Comparison of ENCODE assay signal across 1 cellular context in the genomic region with DNA sequence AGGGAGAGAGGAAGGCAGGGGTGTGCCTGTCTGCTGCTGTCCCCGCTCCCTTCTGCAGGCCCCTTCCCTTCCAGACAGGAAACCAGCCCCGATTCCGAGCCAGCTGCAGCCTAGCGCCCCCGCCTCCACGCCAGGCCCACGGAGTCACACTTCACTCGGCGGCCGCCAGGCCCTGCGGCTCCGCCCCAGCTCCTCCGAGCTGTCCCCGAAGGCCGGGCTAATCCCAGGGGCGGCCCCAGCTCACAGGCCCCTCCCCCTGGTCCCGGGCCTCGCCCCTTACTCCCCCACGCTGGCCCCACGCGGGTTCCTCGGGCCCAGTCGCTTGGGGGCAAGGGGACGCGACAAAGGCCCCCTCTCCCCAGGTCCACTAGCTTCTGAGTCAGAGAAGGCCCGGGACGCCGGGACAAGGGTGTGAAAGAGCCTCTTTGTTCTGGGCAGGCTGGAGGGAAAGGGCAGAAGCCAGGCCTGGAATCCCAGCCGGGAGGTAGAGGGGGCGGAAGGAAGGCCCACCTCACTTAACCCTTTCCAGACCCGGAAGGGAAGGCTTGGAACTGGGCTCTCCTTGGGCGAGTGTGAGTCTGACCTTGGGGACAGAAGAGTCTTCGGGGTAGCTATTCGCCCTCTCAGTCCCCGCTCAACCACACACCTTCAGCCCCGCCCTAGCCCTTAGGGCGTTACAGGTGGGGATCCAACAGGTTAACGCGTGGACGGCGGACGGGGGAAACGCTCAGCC.
A peak's percentile ranks its signal among the peaks of the same experiment; 100 is the strongest.
TF ChIP-seq lines count a peak whose summit lies in the region.

No MANE protein-coding gene starts in this region.

TF ChIP-seq in K562, 482 proteins besides CTCF, POLR2A, EP300 and RAD21 (continued from another document and continues in another):
- TF ChIP-seq EHMT2 (IDR thresholded peaks at IDR 0.05) = no peak
- TF ChIP-seq MTA1 (IDR thresholded peaks at IDR 0.05; ENCODE audit: borderline replicate concordance) = no peak
- TF ChIP-seq SMARCA4 (IDR thresholded peaks at IDR 0.05) = no peak; the same call in 1 of the 2 replicates
- TF ChIP-seq HOXB6 (CRISPR knock-in tag; IDR thresholded peaks at IDR 0.05; ENCODE audit: borderline replicate concordance) = no peak
- no peak for TF ChIP-seq RUNX1 (IDR thresholded peaks at IDR 0.05; ENCODE audit: low read depth)
- TF ChIP-seq CREB5 (CRISPR knock-in tag; IDR thresholded peaks at IDR 0.05) = no peak
- no peak for TF ChIP-seq KAT8 (IDR thresholded peaks at IDR 0.05; ENCODE audit: low read depth)
- TF ChIP-seq ZNF445 (CRISPR knock-in tag; IDR thresholded peaks at IDR 0.05; ENCODE audit: low read depth) = no peak
- TF ChIP-seq KLF1 (tag; IDR thresholded peaks at IDR 0.05) = no peak
- TF ChIP-seq, protein P1, sequence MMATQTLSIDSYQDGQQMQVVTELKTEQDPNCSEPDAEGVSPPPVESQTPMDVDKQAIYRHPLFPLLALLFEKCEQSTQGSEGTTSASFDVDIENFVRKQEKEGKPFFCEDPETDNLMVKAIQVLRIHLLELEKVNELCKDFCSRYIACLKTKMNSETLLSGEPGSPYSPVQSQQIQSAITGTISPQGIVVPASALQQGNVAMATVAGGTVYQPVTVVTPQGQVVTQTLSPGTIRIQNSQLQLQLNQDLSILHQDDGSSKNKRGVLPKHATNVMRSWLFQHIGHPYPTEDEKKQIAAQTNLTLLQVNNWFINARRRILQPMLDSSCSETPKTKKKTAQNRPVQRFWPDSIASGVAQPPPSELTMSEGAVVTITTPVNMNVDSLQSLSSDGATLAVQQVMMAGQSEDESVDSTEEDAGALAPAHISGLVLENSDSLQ (IDR thresholded peaks at IDR 0.05) = no peak
- no peak for TF ChIP-seq SREBF2 (CRISPR knock-in tag; IDR thresholded peaks at IDR 0.05)
- TF ChIP-seq ZBTB40 (IDR thresholded peaks at IDR 0.05) = peak; percentile 69; the same call in 1 of the 2 replicates
- no peak for TF ChIP-seq ZBTB40 (CRISPR knock-in tag; IDR thresholded peaks at IDR 0.05)
- no peak for TF ChIP-seq HMG20B (CRISPR knock-in tag; IDR thresholded peaks at IDR 0.05)
- TF ChIP-seq, protein P2, sequence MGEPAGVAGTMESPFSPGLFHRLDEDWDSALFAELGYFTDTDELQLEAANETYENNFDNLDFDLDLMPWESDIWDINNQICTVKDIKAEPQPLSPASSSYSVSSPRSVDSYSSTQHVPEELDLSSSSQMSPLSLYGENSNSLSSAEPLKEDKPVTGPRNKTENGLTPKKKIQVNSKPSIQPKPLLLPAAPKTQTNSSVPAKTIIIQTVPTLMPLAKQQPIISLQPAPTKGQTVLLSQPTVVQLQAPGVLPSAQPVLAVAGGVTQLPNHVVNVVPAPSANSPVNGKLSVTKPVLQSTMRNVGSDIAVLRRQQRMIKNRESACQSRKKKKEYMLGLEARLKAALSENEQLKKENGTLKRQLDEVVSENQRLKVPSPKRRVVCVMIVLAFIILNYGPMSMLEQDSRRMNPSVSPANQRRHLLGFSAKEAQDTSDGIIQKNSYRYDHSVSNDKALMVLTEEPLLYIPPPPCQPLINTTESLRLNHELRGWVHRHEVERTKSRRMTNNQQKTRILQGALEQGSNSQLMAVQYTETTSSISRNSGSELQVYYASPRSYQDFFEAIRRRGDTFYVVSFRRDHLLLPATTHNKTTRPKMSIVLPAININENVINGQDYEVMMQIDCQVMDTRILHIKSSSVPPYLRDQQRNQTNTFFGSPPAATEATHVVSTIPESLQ (CRISPR knock-in tag; IDR thresholded peaks at IDR 0.05) = peak; percentile 37; the same call in 1 of the 2 replicates
- TF ChIP-seq CEBPB (tag; IDR thresholded peaks at IDR 0.05) = no peak
- TF ChIP-seq BACH1 (tag; IDR thresholded peaks at IDR 0.05) = no peak
- TF ChIP-seq ASH1L (IDR thresholded peaks at IDR 0.05; ENCODE audit: borderline replicate concordance, low read depth, partially characterized antibody) = no peak
- TF ChIP-seq SRSF9 (IDR thresholded peaks at IDR 0.05; ENCODE audit: borderline replicate concordance, low read depth, low read length) = no peak
- TF ChIP-seq TRIM28 (IDR thresholded peaks at IDR 0.05) = no peak
- TF ChIP-seq ZNF518B (CRISPR knock-in tag; IDR thresholded peaks at IDR 0.05) = no peak
- no peak for TF ChIP-seq PATZ1 (CRISPR knock-in tag; IDR thresholded peaks at IDR 0.05; ENCODE audit: borderline replicate concordance)
- no peak for TF ChIP-seq GABPB2 (CRISPR knock-in tag; conservative IDR thresholded peaks at IDR 0.05)
- TF ChIP-seq SMARCB1 (IDR thresholded peaks at IDR 0.05; ENCODE audit: insufficient read length, low read depth) = peak; percentile 52
- TF ChIP-seq GATA2 (CRISPR knock-in tag; IDR thresholded peaks at IDR 0.05) = no peak
- TF ChIP-seq RERE (CRISPR knock-in tag; IDR thresholded peaks at IDR 0.05; ENCODE audit: borderline replicate concordance) = no peak
